8 cellular contexts compared by ENCODE assay signal in the genomic region with DNA sequence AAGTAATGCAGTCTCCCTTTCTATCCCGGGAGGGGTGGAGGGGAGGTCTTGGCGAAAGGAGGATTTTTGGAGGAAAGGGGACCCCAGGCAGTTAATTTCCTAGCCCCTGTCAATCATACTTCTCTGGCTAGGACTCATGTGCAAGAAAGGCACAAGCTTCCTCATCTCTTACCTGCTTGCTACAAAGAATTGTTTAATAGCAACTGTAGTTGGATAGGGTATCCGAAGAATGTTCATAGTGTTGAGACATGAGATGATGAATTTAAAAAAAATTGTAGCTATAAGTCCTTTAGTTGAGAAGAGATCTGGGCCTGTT. TPM values are rescaled to one million over a fixed set of nuclear protein-coding genes. Genes with fewer than 3 reads are reported as not detected.
DNase-seq lines count a peak whose midpoint lies in the region; ATAC-seq and TF ChIP-seq lines count a peak whose summit lies in the region.

No MANE protein-coding gene starts in this region.

- peaks cover 30% of the 10 kb centered on the region for H3K4me1 Mint-ChIP-seq in chondrocyte (ENCODE audit: low read depth)
- peaks cover 42 to 48% of the 10 kb centered on the region in 2 donors for H3K4me1 Mint-ChIP-seq in natural killer cell

- H3K9me3 ChIP-seq in BE2C: no peaks in the 10 kb centered on the region

- DNase-seq in BE2C: no peak
- DNase-seq in chondrocyte (ENCODE audit: low spot score): no peak
- DNase-seq in natural killer cell: no peak
- no peak for DNase-seq in DMS153 treated with DMSO at 0.1 percent for 48 hours (lab: John Stamatoyannopoulos, UW; ENCODE audit: unreplicated experiment)
- no peak for DNase-seq in DMS53 treated with DMSO at 0.1 percent for 48 hours (lab: John Stamatoyannopoulos, UW; ENCODE audit: unreplicated experiment)
- DNase-seq in NCI-H1105 treated with DMSO at 0.1 percent for 48 hours (lab: John Stamatoyannopoulos, UW): no peak
- no peak for DNase-seq in SK-N-DZ (ENCODE audit: low spot score)

- no peaks in the 10 kb centered on the region for H4K20me1 ChIP-seq in KMS-11 (ENCODE audit: insufficient read depth)

- peak overlapping the region; percentile 84 for H3K4me3 ChIP-seq in BE2C (ENCODE audit: low read depth, low read length)
- no peak overlapping the region for H3K4me3 ChIP-seq in KMS-11 (IDR thresholded peaks at IDR 0.05; ENCODE audit: insufficient read depth, low read depth, low read length)

- ATAC-seq in natural killer cell: no peak

- intact Hi-C loops in natural killer cell (cut with micrococcal nuclease): no loop called here

- peak overlapping the region; percentile 86 for H3K27ac Mint-ChIP-seq in chondrocyte (ENCODE audit: unreplicated experiment)
- peak overlapping the region; percentile 86 to 89 for H3K27ac Mint-ChIP-seq in natural killer cell

- H3K27me3 Mint-ChIP-seq in chondrocyte (ENCODE audit: low read depth) (no peaks in the 10 kb centered on the region), natural killer cell (ENCODE audit: low read depth in 2 of 2) (no peaks in the 10 kb centered on the region)

- H3K36me3 ChIP-seq in BE2C: peaks cover 2% of the 10 kb centered on the region
- H3K36me3 ChIP-seq in KMS-11 (ENCODE audit: insufficient read depth): no peaks in the 10 kb centered on the region

- H3K9ac ChIP-seq in KMS-11: peak overlapping the region; percentile 52; the same call in 1 of the 2 replicates

- H3K27me3 ChIP-seq in BE2C (no peaks in the 10 kb centered on the region), KMS-11 (ENCODE audit: insufficient read depth, low read depth) (no peaks in the 10 kb centered on the region)

- H2AFZ ChIP-seq in KMS-11 (ENCODE audit: low read depth): peak overlapping the region; percentile 61; the same call in 1 of the 2 replicates

- peak overlapping the region; percentile 32; the same call in 1 of the 2 replicates for H3K27ac ChIP-seq in KMS-11

- H3K4me1 ChIP-seq in BE2C: no peaks in the 10 kb centered on the region
- peaks cover 20% of the 10 kb centered on the region for H3K4me1 ChIP-seq in KMS-11 (ENCODE audit: low read depth, poor library complexity, severe bottlenecking)

- H3K9me3 Mint-ChIP-seq in chondrocyte (ENCODE audit: low read depth) (no peaks in the 10 kb centered on the region), natural killer cell (no peaks in the 10 kb centered on the region)

- peak overlapping the region; percentile 71 for H3K4me2 ChIP-seq in KMS-11

- H3K4me3 Mint-ChIP-seq in chondrocyte (ENCODE audit: unreplicated experiment) (peak overlapping the region; percentile 92), natural killer cell (peak overlapping the region; percentile 96)

- peaks cover 51% of the 10 kb centered on the region for H3K79me2 ChIP-seq in KMS-11 (ENCODE audit: insufficient read depth, low read depth)

- H3K36me3 Mint-ChIP-seq in chondrocyte (ENCODE audit: low read depth) (peaks cover 3% of the 10 kb centered on the region), natural killer cell (no peaks in the 10 kb centered on the region)

- TF ChIP-seq CTCF in BE2C (IDR thresholded peaks at IDR 0.05; ENCODE audit: low read depth, low read length): no peak
- TF ChIP-seq CTCF in KMS-11 (conservative IDR thresholded peaks at IDR 0.05; ENCODE audit: low read depth, low read length): no peak
- no peak for TF ChIP-seq CTCF in chondrocyte (IDR thresholded peaks at IDR 0.05)
- TF ChIP-seq CTCF in natural killer cell (IDR thresholded peaks at IDR 0.05): no peak

RNA-seq across cellular contexts. Expression of a gene that starts 0.5 kb away (rescaled TPM):
- polyA plus RNA-seq in BE2C (2012; ENCODE audit: insufficient read depth, insufficient read length, low read depth): 4.2 TPM
- total RNA-seq in chondrocyte (2.8 to 4.5 TPM (median 3.2 TPM) in 3 replicates), natural killer cell (1 to 10 TPM; 4.9 to 7.4 (median 5.5) TPM)
- polyA plus RNA-seq in SK-N-DZ (2014; cell fraction: cytosol; rRNA removed): 28.9 and 29.9 TPM in 2 replicates
- polyA plus RNA-seq in SK-N-DZ (2014; cell fraction: nucleus; rRNA removed): 28.8 and 30.7 TPM in 2 replicates

RNA-seq across cellular contexts. Expression of a gene that starts 0.8 kb away (rescaled TPM):
- polyA plus RNA-seq in BE2C (2012; ENCODE audit: insufficient read depth, insufficient read length, low read depth): 18.0 TPM
- total RNA-seq in chondrocyte (10.9 to 11.7 TPM (median 11.6 TPM) in 3 replicates), natural killer cell (1 to 10 TPM; 5.7 to 7.4 (median 5.8) TPM)
- polyA plus RNA-seq in SK-N-DZ (2014; cell fraction: cytosol; rRNA removed): 69.3 and 79.7 TPM in 2 replicates
- 24.0 and 39.0 TPM in 2 replicates for polyA plus RNA-seq in SK-N-DZ (2014; cell fraction: nucleus; rRNA removed)

RNA-seq across cellular contexts. Expression of a gene that starts 53.5 kb away (rescaled TPM):
- polyA plus RNA-seq in BE2C (2012; ENCODE audit: insufficient read depth, insufficient read length, low read depth): 63.0 TPM
- total RNA-seq in chondrocyte: 28.3 to 33.4 TPM (median 30.5 TPM) in 3 replicates
- 10 to 100 TPM; 26.9 to 35.2 (median 33.6) TPM for total RNA-seq in natural killer cell
- 33.4 and 33.6 TPM in 2 replicates for polyA plus RNA-seq in SK-N-DZ (2014; cell fraction: cytosol; rRNA removed)
- 35.1 and 35.9 TPM in 2 replicates for polyA plus RNA-seq in SK-N-DZ (2014; cell fraction: nucleus; rRNA removed)

RNA-seq across cellular contexts. Expression of a gene that starts 53.7 kb away (rescaled TPM):
- 14.9 TPM for polyA plus RNA-seq in BE2C (2012; ENCODE audit: insufficient read depth, insufficient read length, low read depth)
- total RNA-seq in chondrocyte: 18.2 to 29.9 TPM (median 20.7 TPM) in 3 replicates
- 10 to 100 TPM; 21.9 to 37.8 (median 27.8) TPM for total RNA-seq in natural killer cell
- 25.1 and 35.2 TPM in 2 replicates for polyA plus RNA-seq in SK-N-DZ (2014; cell fraction: cytosol; rRNA removed)
- 19.1 and 28.7 TPM in 2 replicates for polyA plus RNA-seq in SK-N-DZ (2014; cell fraction: nucleus; rRNA removed)
